ENCODE assay signal across 13 cellular contexts in genomic region chr1:147390185-147390542, GRCh38.
DNase-seq lines count a peak whose midpoint lies in the region; ATAC-seq, FAIRE-seq and TF ChIP-seq lines count a peak whose summit lies in the region.
"Had no signal": no experiment of that assay in that cellular context is flagged by ENCODE, and none has a peak within 500 bp of the region (broad histone marks: within the 10 kb centered on the region; RNA-seq: fewer than 3 reads in every experiment).

No MANE protein-coding gene starts in this region.

- H4K91ac ChIP-seq in neuronal stem cell (ENCODE audit: low read depth, low read length, poor library complexity) = no peak overlapping the region

- no peak overlapping the region for H3K23ac ChIP-seq in neuronal stem cell (ENCODE audit: low read depth, low read length, poor library complexity)

- no peak overlapping the region for H2BK120ac ChIP-seq in neuronal stem cell (ENCODE audit: low read depth, low read length)

- WGBS in K562 (ENCODE audit: insufficient coverage, low coverage, missing lambda C conversion rate) = 0% methylated on average over 3 of the region's 3 CpGs
- WGBS in neuronal stem cell (ENCODE audit: extremely low coverage in 2 of 2, insufficient read length in 2 of 2, insufficient replicate concordance in 1 of 2), 2 donors = no CpG with 5 or more reads among the region's 3 CpGs

- in situ Hi-C loops in K562 (cut with MboI) = no loop called here

- H3K9me3 ChIP-seq in DOHH2 (ENCODE audit: control insufficient read depth, insufficient read depth, low read length) = no peaks in the 10 kb centered on the region
- no peaks in the 10 kb centered on the region for H3K9me3 ChIP-seq in OCI-LY7 (ENCODE audit: low read length)
- H3K9me3 ChIP-seq in K562 (replicated peaks; ENCODE audit: control insufficient read depth, insufficient read depth, low read depth, low read length) = no peaks in the 10 kb centered on the region
- H3K9me3 ChIP-seq in neuronal stem cell (replicated peaks in 1 of 2; ENCODE audit: control insufficient read depth in 2 of 2, insufficient read depth in 1 of 2, low read depth in 1 of 2, low read length in 2 of 2) = peaks cover 0 to 3% of the 10 kb centered on the region in 2 donors

- H3K9ac ChIP-seq in K562 (ENCODE audit: insufficient read depth in 1 of 2, low read depth in 2 of 2, low read length in 2 of 2) (no peak overlapping the region), neuronal stem cell (ENCODE audit: low read depth, low read length, poor library complexity) (no peak overlapping the region)
- H3K9ac ChIP-seq: BLaER1 treated with 17β-estradiol and CSF1 and Interleukin-3, amounts not matched to agents 10 nM and 100 nM had no signal

- no peaks in the 10 kb centered on the region for H3K79me1 ChIP-seq in neuronal stem cell (ENCODE audit: low read depth, low read length)

- DNase-seq in OCI-LY7 (ENCODE audit: low spot score) (no peak), K562 (ENCODE audit: extremely low read depth in 1 of 4, low spot score in 3 of 4) (no peak), neuronal stem cell (ENCODE audit: low spot score) (no peak), OCI-M1 (lab: John Stamatoyannopoulos, UW) (no peak), HuH-7 (ENCODE audit: low spot score) (no peak)
- DNase-seq: DMS79, MG63 had no signal

- TF ChIP-seq POLR2A in K562 (conservative IDR thresholded peaks at IDR 0.05) = no peak

- no TSS peak for BruUV-seq in OCI-LY7 (replicated peaks; lab: Mats Ljungman, UMichigan)
- no TSS peak for BruUV-seq in K562 (replicated peaks; lab: Mats Ljungman, UMichigan)

- H3K9me1 ChIP-seq in K562 (ENCODE audit: control insufficient read depth, insufficient read depth, low read length) = no peaks in the 10 kb centered on the region

- H4K20me1 ChIP-seq in DOHH2 (ENCODE audit: control insufficient read depth, insufficient read depth, low read depth, low read length) (no peaks in the 10 kb centered on the region), OCI-LY7 (ENCODE audit: insufficient read depth, low read length) (no peaks in the 10 kb centered on the region), K562 (replicated peaks; ENCODE audit: control insufficient read depth, insufficient read depth, low read length) (no peaks in the 10 kb centered on the region)
- H4K20me1 ChIP-seq: BLaER1 treated with 17β-estradiol and CSF1 and Interleukin-3, amounts not matched to agents 10 nM and 100 nM had no signal

- H4K8ac ChIP-seq in neuronal stem cell (ENCODE audit: low read depth, low read length) = no peak overlapping the region

- intact Hi-C loops in OCI-LY7 (cut with micrococcal nuclease; ENCODE audit: unreplicated experiment) = no loop called here
- intact Hi-C loops in K562 (cut with micrococcal nuclease) = loop anchor here (5.0 to 10.0 kb wide), 3 partner anchors 75 to 505 kb away; no protein-coding TSS in a partner anchor

- TF ChIP-seq CTCF in DOHH2 (IDR thresholded peaks at IDR 0.05; ENCODE audit: low read depth, low read length, poor library complexity, severe bottlenecking) (peak; percentile 31), OCI-LY7 (conservative IDR thresholded peaks at IDR 0.05; ENCODE audit: low read length) (peak; percentile 31; the same call in 1 of the 2 replicates), K562 (IDR thresholded peaks at IDR 0.05 in 2 of 3, conservative IDR thresholded peaks at IDR 0.05 in 1 of 3; ENCODE audit: insufficient read depth in 2 of 3, low read depth in 1 of 3, low read length in 3 of 3) (no peak)

- H3F3A ChIP-seq in DOHH2 (ENCODE audit: control insufficient read depth, insufficient read depth) = no peaks in the 10 kb centered on the region

- H3K27ac ChIP-seq in DOHH2 (ENCODE audit: low read depth, low read length) = no peak overlapping the region
- H3K27ac ChIP-seq in OCI-LY7 (ENCODE audit: low read depth, low read length, poor library complexity, severe bottlenecking) = no peak overlapping the region
- no peak overlapping the region for H3K27ac ChIP-seq in K562 (ENCODE audit: extremely low read depth, low read depth, low read length)
- H3K27ac ChIP-seq in neuronal stem cell (replicated peaks; ENCODE audit: low read length) = no peak overlapping the region
- H3K27ac ChIP-seq: BLaER1 treated with 17β-estradiol and CSF1 and Interleukin-3, amounts not matched to agents 10 nM and 100 nM; SK-N-MC had no signal

- no peak overlapping the region for H3K4ac ChIP-seq in neuronal stem cell (ENCODE audit: low read length)

- H3K36me3 ChIP-seq in DOHH2 (ENCODE audit: control insufficient read depth, low read length) (no peaks in the 10 kb centered on the region), OCI-LY7 (ENCODE audit: insufficient read depth, low read length) (no peaks in the 10 kb centered on the region), K562 (ENCODE audit: control insufficient read depth, insufficient read depth, low read length) (no peaks in the 10 kb centered on the region), neuronal stem cell (replicated peaks in 1 of 2; ENCODE audit: control insufficient read depth in 2 of 2, insufficient read depth in 2 of 2, low read length in 2 of 2) (no peaks in the 10 kb centered on the region)
- H3K36me3 ChIP-seq: BLaER1 treated with 17β-estradiol and CSF1 and Interleukin-3, amounts not matched to agents 10 nM and 100 nM; MG63 had no signal

- H3K27me3 ChIP-seq in DOHH2 (ENCODE audit: control insufficient read depth, low read length) (no peaks in the 10 kb centered on the region), K562 (ENCODE audit: control insufficient read depth in 2 of 2, insufficient read depth in 2 of 2, low read length in 2 of 2) (no peaks in the 10 kb centered on the region), neuronal stem cell (ENCODE audit: control insufficient read depth in 3 of 3, insufficient read depth in 3 of 3, low read depth in 1 of 3, low read length in 3 of 3) (no peaks in the 10 kb centered on the region)
- H3K27me3 ChIP-seq: BLaER1 treated with 17β-estradiol and CSF1 and Interleukin-3, amounts not matched to agents 10 nM and 100 nM; MG63 had no signal

- no peak for FAIRE-seq in K562 (lab: Jason Lieb, UNC)
- FAIRE-seq: RCC 7860 had no signal

- POLR2A ChIA-PET in OCI-LY7 (lab: Charles Lee) = interaction anchor here (0.6 to 1.1 kb wide), 2 partner anchors 11 to 976 kb away, joined by 3 read pairs; no protein-coding TSS in a partner anchor
- POLR2A ChIA-PET in K562 (lab: Yijun Ruan, JAX) = interaction anchor here (0.6 to 2.5 kb wide), 3 partner anchors 10 to 115 kb away, joined by 3 to 17 read pairs (median 4); no protein-coding TSS in a partner anchor

- no peak overlapping the region for H2AFZ ChIP-seq in OCI-LY7 (ENCODE audit: low read length)
- H2AFZ ChIP-seq in K562 (ENCODE audit: low read depth, low read length) = 0 out of 2 replicates have a peak overlapping the region, but pooled peaks have one; percentile 77
- H2AFZ ChIP-seq in neuronal stem cell (ENCODE audit: low read length) = peak overlapping the region; percentile 1

- H3K4me2 ChIP-seq in DOHH2 (ENCODE audit: low read length) = no peak overlapping the region
- H3K4me2 ChIP-seq in OCI-LY7 (ENCODE audit: low read length) = no peak overlapping the region
- no peak overlapping the region for H3K4me2 ChIP-seq in K562 (ENCODE audit: insufficient read depth, low read length)
- H3K4me2 ChIP-seq in neuronal stem cell (ENCODE audit: insufficient read depth, low read length, poor library complexity, severe bottlenecking) = no peak overlapping the region
- H3K4me2 ChIP-seq: BLaER1 treated with 17β-estradiol and CSF1 and Interleukin-3, amounts not matched to agents 10 nM and 100 nM had no signal

- H2AK5ac ChIP-seq in neuronal stem cell (ENCODE audit: low read depth, low read length) = no peak overlapping the region

- H2BK5ac ChIP-seq in neuronal stem cell (ENCODE audit: low read length) = no peak overlapping the region

- H2BK12ac ChIP-seq in neuronal stem cell (ENCODE audit: low read length) = no peak overlapping the region

- H3K4me1 ChIP-seq in DOHH2 (ENCODE audit: control insufficient read depth, low read length) (no peaks in the 10 kb centered on the region), OCI-LY7 (ENCODE audit: insufficient read depth, low read length, poor library complexity, severe bottlenecking) (no peaks in the 10 kb centered on the region), K562 (replicated peaks in 1 of 2; ENCODE audit: control insufficient read depth in 2 of 2, insufficient read depth in 2 of 2, low read length in 2 of 2) (peaks cover 0 to 9% of the 10 kb centered on the region in 2 experiments; a peak in 2 of 5 replicates), neuronal stem cell (ENCODE audit: control insufficient read depth in 2 of 2, insufficient read depth in 1 of 2, low read depth in 1 of 2, low read length in 2 of 2) (peaks cover 0 to 2% of the 10 kb centered on the region in 2 donors)
- H3K4me1 ChIP-seq: BLaER1 treated with 17β-estradiol and CSF1 and Interleukin-3, amounts not matched to agents 10 nM and 100 nM had no signal

- H3K14ac ChIP-seq in neuronal stem cell (ENCODE audit: low read length) = no peak overlapping the region

- CTCF ChIA-PET in OCI-LY7 (lab: Charles Lee; ENCODE audit: unreplicated experiment) = no interaction called here
- CTCF ChIA-PET in K562 (lab: Yijun Ruan, JAX; ENCODE audit: low intra/inter-chr PET ratio) = interaction anchor here (0.6 to 0.9 kb wide), 2 partner anchors 101 to 117 kb away, joined by 3 to 15 read pairs; no protein-coding TSS in a partner anchor

- TF ChIP-seq EP300 in K562 (IDR thresholded peaks at IDR 0.05; ENCODE audit: low read length) = no peak

- ATAC-seq in K562 (no peak), HG03135 (IDR thresholded peaks at IDR 0.05; ENCODE audit: unreplicated experiment) (no peak), GM21390 (IDR thresholded peaks at IDR 0.05; ENCODE audit: unreplicated experiment) (no peak)

- H2BK15ac ChIP-seq in neuronal stem cell (ENCODE audit: low read length) = no peak overlapping the region

- H3K4me3 ChIP-seq in DOHH2 (ENCODE audit: low read length) (no peak overlapping the region), OCI-LY7 (ENCODE audit: low read depth, low read length, poor library complexity, severe bottlenecking) (no peak overlapping the region), K562 (no peak overlapping the region), neuronal stem cell (ENCODE audit: low read length in 2 of 2) (no peak overlapping the region)
- H3K4me3 ChIP-seq: BLaER1 treated with 17β-estradiol and CSF1 and Interleukin-3, amounts not matched to agents 10 nM and 100 nM; MG63; SK-N-MC had no signal

- H3K18ac ChIP-seq in neuronal stem cell (ENCODE audit: low read length) = no peak overlapping the region

- TF ChIP-seq RAD21 in K562 (CRISPR knock-in tag; conservative IDR thresholded peaks at IDR 0.05 in 1 of 2, IDR thresholded peaks at IDR 0.05 in 1 of 2) = no peak

- H3K9me2 ChIP-seq in DOHH2 (replicated peaks; ENCODE audit: control insufficient read depth, low read length) (no peaks in the 10 kb centered on the region), OCI-LY7 (ENCODE audit: insufficient read depth, low read length) (no peaks in the 10 kb centered on the region)

- H3K79me2 ChIP-seq in DOHH2 (ENCODE audit: control insufficient read depth, low read length) = no peaks in the 10 kb centered on the region
- no peaks in the 10 kb centered on the region for H3K79me2 ChIP-seq in OCI-LY7 (ENCODE audit: insufficient read depth, low read depth, low read length)
- H3K79me2 ChIP-seq in K562 (ENCODE audit: control insufficient read depth, insufficient read depth, low read length) = no peaks in the 10 kb centered on the region

TF ChIP-seq in K562, 482 proteins besides CTCF, POLR2A, EP300 and RAD21 (continues in another document):
- TF ChIP-seq STAG1 (CRISPR knock-in tag; IDR thresholded peaks at IDR 0.05; ENCODE audit: borderline replicate concordance) (no peak), ZNF668 (CRISPR knock-in tag; IDR thresholded peaks at IDR 0.05) (no peak)

Comparison
In these comparisons a context has a peak if more than half of its experiments do, and no peak if none do; other contexts are left out.
1. CTCF ChIP-seq: peak in DOHH2 (single experiment) and OCI-LY7 (single experiment); none in K562 (0 of 3).